1 cellular context compared by ENCODE assay signal in the genomic region with DNA sequence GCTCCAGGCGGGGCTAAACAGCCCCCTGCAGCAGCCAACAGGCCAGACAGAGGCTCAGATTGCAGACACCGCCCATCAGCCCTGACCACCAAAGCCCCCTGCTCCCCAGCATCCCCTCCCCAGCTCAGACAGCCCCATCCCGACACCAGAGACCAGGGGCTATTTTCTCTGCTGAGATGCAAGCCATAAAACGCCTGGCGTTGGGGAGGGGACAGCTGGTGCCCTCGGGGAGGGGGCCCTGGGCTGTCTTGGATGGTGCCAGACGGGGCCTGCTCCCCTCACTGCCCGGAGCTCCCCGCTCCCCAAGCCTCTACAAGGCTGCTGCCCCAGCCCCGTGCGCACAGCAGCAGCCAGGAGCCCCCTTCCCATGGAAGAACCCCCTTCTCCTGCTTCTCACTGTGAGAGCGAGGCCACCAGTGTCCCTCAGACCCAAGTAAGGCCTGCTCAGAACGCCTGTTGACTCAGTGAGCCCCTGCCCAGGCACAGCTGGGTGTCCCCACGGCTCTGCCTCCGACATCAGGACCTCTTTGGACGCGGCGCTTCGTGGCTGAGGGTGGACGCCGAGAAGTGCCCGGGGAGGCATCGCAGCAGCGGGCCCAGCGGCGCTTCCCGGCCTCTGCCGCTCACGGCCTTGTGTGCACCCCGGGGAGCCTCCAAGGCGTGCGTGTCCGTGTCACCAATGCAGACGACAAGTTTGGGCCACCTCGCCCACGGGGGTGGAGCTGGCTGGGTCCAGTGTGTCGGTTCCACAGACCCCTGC.
TF ChIP-seq lines count a peak whose summit lies in the region.

No MANE protein-coding gene starts in this region.

TF ChIP-seq in HepG2, 621 proteins besides CTCF, POLR2A, EP300 and RAD21:
- TF ChIP-seq, protein P1, sequence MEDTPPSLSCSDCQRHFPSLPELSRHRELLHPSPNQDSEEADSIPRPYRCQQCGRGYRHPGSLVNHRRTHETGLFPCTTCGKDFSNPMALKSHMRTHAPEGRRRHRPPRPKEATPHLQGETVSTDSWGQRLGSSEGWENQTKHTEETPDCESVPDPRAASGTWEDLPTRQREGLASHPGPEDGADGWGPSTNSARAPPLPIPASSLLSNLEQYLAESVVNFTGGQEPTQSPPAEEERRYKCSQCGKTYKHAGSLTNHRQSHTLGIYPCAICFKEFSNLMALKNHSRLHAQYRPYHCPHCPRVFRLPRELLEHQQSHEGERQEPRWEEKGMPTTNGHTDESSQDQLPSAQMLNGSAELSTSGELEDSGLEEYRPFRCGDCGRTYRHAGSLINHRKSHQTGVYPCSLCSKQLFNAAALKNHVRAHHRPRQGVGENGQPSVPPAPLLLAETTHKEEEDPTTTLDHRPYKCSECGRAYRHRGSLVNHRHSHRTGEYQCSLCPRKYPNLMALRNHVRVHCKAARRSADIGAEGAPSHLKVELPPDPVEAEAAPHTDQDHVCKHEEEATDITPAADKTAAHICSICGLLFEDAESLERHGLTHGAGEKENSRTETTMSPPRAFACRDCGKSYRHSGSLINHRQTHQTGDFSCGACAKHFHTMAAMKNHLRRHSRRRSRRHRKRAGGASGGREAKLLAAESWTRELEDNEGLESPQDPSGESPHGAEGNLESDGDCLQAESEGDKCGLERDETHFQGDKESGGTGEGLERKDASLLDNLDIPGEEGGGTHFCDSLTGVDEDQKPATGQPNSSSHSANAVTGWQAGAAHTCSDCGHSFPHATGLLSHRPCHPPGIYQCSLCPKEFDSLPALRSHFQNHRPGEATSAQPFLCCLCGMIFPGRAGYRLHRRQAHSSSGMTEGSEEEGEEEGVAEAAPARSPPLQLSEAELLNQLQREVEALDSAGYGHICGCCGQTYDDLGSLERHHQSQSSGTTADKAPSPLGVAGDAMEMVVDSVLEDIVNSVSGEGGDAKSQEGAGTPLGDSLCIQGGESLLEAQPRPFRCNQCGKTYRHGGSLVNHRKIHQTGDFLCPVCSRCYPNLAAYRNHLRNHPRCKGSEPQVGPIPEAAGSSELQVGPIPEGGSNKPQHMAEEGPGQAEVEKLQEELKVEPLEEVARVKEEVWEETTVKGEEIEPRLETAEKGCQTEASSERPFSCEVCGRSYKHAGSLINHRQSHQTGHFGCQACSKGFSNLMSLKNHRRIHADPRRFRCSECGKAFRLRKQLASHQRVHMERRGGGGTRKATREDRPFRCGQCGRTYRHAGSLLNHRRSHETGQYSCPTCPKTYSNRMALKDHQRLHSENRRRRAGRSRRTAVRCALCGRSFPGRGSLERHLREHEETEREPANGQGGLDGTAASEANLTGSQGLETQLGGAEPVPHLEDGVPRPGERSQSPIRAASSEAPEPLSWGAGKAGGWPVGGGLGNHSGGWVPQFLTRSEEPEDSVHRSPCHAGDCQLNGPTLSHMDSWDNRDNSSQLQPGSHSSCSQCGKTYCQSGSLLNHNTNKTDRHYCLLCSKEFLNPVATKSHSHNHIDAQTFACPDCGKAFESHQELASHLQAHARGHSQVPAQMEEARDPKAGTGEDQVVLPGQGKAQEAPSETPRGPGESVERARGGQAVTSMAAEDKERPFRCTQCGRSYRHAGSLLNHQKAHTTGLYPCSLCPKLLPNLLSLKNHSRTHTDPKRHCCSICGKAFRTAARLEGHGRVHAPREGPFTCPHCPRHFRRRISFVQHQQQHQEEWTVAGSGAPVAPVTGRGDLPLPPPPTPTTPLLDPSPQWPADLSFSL (CRISPR knock-in tag; IDR thresholded peaks at IDR 0.05): no peak
- TF ChIP-seq STAT5B (CRISPR knock-in tag; IDR thresholded peaks at IDR 0.05) (no peak), THAP11 (CRISPR knock-in tag; IDR thresholded peaks at IDR 0.05) (no peak), ZKSCAN1 (IDR thresholded peaks at IDR 0.05; ENCODE audit: low read length) (no peak)
